1 cellular context compared by ENCODE assay signal in the genomic region with DNA sequence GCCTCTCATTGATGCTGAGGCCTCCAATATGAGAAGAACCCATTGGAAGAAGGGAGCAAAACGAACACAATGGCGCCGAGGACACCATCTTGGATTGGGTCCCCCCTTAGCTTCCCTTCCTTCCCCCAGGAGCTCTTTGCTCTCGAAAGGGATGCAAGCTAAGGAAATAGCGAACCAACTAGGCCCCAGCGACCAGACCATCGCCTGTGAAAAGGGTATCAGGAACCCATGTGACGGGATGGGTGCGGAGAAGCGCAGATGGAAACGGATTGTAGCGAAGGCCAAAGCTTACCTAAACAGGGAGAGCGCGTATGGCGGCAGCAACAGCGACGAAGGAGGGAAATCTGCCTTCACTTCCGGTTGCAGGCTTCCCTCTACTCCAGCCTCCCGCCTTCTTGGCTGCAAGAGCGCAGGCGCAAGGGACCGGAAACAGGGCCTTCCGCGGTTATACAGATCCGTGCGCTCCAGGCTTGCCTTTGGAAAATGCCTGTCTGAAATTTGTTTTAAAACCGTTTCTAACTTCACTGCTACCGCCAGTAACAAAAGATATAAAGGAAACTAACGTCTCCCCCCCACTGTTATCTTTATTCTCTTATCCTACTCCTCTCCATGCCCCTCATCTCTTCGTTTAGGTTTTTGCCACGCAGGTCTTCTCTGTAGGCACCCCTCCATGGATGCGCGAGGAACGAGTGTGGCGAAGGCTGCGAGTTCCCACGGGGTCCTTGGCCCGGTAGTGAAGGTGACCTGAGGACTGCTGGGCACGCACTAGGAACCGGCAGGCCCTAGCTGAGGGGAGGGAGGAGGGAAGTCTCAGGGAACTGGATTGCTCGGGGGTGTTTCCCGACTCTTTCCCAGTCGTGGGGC.
TF ChIP-seq lines count a peak whose summit lies in the region.

A gene (minus strand): TSS at position 346 of the 864 bp plus-strand sequence. CDS start 1,471 bp downstream, outside the sequence.

TF ChIP-seq in K562, 482 proteins besides CTCF, POLR2A, EP300 and RAD21 (continued from another document and continues in another):
- TF ChIP-seq, protein P1, sequence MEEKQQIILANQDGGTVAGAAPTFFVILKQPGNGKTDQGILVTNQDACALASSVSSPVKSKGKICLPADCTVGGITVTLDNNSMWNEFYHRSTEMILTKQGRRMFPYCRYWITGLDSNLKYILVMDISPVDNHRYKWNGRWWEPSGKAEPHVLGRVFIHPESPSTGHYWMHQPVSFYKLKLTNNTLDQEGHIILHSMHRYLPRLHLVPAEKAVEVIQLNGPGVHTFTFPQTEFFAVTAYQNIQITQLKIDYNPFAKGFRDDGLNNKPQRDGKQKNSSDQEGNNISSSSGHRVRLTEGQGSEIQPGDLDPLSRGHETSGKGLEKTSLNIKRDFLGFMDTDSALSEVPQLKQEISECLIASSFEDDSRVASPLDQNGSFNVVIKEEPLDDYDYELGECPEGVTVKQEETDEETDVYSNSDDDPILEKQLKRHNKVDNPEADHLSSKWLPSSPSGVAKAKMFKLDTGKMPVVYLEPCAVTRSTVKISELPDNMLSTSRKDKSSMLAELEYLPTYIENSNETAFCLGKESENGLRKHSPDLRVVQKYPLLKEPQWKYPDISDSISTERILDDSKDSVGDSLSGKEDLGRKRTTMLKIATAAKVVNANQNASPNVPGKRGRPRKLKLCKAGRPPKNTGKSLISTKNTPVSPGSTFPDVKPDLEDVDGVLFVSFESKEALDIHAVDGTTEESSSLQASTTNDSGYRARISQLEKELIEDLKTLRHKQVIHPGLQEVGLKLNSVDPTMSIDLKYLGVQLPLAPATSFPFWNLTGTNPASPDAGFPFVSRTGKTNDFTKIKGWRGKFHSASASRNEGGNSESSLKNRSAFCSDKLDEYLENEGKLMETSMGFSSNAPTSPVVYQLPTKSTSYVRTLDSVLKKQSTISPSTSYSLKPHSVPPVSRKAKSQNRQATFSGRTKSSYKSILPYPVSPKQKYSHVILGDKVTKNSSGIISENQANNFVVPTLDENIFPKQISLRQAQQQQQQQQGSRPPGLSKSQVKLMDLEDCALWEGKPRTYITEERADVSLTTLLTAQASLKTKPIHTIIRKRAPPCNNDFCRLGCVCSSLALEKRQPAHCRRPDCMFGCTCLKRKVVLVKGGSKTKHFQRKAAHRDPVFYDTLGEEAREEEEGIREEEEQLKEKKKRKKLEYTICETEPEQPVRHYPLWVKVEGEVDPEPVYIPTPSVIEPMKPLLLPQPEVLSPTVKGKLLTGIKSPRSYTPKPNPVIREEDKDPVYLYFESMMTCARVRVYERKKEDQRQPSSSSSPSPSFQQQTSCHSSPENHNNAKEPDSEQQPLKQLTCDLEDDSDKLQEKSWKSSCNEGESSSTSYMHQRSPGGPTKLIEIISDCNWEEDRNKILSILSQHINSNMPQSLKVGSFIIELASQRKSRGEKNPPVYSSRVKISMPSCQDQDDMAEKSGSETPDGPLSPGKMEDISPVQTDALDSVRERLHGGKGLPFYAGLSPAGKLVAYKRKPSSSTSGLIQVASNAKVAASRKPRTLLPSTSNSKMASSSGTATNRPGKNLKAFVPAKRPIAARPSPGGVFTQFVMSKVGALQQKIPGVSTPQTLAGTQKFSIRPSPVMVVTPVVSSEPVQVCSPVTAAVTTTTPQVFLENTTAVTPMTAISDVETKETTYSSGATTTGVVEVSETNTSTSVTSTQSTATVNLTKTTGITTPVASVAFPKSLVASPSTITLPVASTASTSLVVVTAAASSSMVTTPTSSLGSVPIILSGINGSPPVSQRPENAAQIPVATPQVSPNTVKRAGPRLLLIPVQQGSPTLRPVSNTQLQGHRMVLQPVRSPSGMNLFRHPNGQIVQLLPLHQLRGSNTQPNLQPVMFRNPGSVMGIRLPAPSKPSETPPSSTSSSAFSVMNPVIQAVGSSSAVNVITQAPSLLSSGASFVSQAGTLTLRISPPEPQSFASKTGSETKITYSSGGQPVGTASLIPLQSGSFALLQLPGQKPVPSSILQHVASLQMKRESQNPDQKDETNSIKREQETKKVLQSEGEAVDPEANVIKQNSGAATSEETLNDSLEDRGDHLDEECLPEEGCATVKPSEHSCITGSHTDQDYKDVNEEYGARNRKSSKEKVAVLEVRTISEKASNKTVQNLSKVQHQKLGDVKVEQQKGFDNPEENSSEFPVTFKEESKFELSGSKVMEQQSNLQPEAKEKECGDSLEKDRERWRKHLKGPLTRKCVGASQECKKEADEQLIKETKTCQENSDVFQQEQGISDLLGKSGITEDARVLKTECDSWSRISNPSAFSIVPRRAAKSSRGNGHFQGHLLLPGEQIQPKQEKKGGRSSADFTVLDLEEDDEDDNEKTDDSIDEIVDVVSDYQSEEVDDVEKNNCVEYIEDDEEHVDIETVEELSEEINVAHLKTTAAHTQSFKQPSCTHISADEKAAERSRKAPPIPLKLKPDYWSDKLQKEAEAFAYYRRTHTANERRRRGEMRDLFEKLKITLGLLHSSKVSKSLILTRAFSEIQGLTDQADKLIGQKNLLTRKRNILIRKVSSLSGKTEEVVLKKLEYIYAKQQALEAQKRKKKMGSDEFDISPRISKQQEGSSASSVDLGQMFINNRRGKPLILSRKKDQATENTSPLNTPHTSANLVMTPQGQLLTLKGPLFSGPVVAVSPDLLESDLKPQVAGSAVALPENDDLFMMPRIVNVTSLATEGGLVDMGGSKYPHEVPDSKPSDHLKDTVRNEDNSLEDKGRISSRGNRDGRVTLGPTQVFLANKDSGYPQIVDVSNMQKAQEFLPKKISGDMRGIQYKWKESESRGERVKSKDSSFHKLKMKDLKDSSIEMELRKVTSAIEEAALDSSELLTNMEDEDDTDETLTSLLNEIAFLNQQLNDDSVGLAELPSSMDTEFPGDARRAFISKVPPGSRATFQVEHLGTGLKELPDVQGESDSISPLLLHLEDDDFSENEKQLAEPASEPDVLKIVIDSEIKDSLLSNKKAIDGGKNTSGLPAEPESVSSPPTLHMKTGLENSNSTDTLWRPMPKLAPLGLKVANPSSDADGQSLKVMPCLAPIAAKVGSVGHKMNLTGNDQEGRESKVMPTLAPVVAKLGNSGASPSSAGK (IDR thresholded peaks at IDR 0.05): peak; percentile 90
- no peak for TF ChIP-seq MCM2 (IDR thresholded peaks at IDR 0.05; ENCODE audit: low read depth)
- TF ChIP-seq KAT8 (IDR thresholded peaks at IDR 0.05; ENCODE audit: low read depth): peak; percentile 30
- peak in 1 of 2 experiments; percentile 44; a peak in 1 of 4 replicates for TF ChIP-seq ETV6 (IDR thresholded peaks at IDR 0.05; ENCODE audit: borderline replicate concordance in 1 of 2, low read depth in 2 of 2, low read length in 1 of 2)
- TF ChIP-seq ETV6 (CRISPR knock-in tag; IDR thresholded peaks at IDR 0.05; ENCODE audit: borderline replicate concordance): no peak
- TF ChIP-seq LARP7 (IDR thresholded peaks at IDR 0.05): peak; percentile 84; the same call in 1 of the 2 replicates
- TF ChIP-seq, protein P2, sequence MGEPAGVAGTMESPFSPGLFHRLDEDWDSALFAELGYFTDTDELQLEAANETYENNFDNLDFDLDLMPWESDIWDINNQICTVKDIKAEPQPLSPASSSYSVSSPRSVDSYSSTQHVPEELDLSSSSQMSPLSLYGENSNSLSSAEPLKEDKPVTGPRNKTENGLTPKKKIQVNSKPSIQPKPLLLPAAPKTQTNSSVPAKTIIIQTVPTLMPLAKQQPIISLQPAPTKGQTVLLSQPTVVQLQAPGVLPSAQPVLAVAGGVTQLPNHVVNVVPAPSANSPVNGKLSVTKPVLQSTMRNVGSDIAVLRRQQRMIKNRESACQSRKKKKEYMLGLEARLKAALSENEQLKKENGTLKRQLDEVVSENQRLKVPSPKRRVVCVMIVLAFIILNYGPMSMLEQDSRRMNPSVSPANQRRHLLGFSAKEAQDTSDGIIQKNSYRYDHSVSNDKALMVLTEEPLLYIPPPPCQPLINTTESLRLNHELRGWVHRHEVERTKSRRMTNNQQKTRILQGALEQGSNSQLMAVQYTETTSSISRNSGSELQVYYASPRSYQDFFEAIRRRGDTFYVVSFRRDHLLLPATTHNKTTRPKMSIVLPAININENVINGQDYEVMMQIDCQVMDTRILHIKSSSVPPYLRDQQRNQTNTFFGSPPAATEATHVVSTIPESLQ (CRISPR knock-in tag; IDR thresholded peaks at IDR 0.05): peak; percentile 97
- 0 out of 2 replicates have a peak, but pooled peaks have one; percentile 16 for TF ChIP-seq ZNF445 (CRISPR knock-in tag; IDR thresholded peaks at IDR 0.05; ENCODE audit: low read depth)
- TF ChIP-seq, protein P3, sequence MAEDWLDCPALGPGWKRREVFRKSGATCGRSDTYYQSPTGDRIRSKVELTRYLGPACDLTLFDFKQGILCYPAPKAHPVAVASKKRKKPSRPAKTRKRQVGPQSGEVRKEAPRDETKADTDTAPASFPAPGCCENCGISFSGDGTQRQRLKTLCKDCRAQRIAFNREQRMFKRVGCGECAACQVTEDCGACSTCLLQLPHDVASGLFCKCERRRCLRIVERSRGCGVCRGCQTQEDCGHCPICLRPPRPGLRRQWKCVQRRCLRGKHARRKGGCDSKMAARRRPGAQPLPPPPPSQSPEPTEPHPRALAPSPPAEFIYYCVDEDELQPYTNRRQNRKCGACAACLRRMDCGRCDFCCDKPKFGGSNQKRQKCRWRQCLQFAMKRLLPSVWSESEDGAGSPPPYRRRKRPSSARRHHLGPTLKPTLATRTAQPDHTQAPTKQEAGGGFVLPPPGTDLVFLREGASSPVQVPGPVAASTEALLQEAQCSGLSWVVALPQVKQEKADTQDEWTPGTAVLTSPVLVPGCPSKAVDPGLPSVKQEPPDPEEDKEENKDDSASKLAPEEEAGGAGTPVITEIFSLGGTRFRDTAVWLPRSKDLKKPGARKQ (CRISPR knock-in tag; IDR thresholded peaks at IDR 0.05): no peak
- peak; percentile 61 to 91 for TF ChIP-seq CSDE1 (IDR thresholded peaks at IDR 0.05)
- TF ChIP-seq C11orf30 (IDR thresholded peaks at IDR 0.05; ENCODE audit: low read depth): peak; percentile 76
- peak; percentile 76 for TF ChIP-seq ZBTB8A (IDR thresholded peaks at IDR 0.05; ENCODE audit: partially characterized antibody)
- peak; percentile 90 for TF ChIP-seq NUFIP1 (IDR thresholded peaks at IDR 0.05; ENCODE audit: partially characterized antibody)
- peak; percentile 86; the same call in 1 of the 2 replicates for TF ChIP-seq NCOA1 (IDR thresholded peaks at IDR 0.05; ENCODE audit: low read depth)
- TF ChIP-seq ZFP36 (IDR thresholded peaks at IDR 0.05; ENCODE audit: low read depth, low read length, partially characterized antibody): no peak
- TF ChIP-seq ZNF24 (IDR thresholded peaks at IDR 0.05): peak; percentile 53
- TF ChIP-seq FOXA1 (IDR thresholded peaks at IDR 0.05; ENCODE audit: borderline replicate concordance): no peak
- TF ChIP-seq BRF1 (IDR thresholded peaks at IDR 0.05; ENCODE audit: borderline replicate concordance, extremely low read depth, insufficient read length): no peak
- TF ChIP-seq ZFX (CRISPR knock-in tag; IDR thresholded peaks at IDR 0.05): peak; percentile 100
- TF ChIP-seq RBM25 (IDR thresholded peaks at IDR 0.05; ENCODE audit: low read depth, low read length, severe bottlenecking): no peak
- TF ChIP-seq ETV1 (tag; conservative IDR thresholded peaks at IDR 0.05; ENCODE audit: low read depth): peak; percentile 98
- no peak for TF ChIP-seq SIX5 (IDR thresholded peaks at IDR 0.05; ENCODE audit: borderline replicate concordance in 1 of 2, insufficient read depth in 1 of 2, low read depth in 1 of 2, low read length in 2 of 2)
- peak; percentile 63 for TF ChIP-seq ZNF263 (CRISPR knock-in tag; IDR thresholded peaks at IDR 0.05; ENCODE audit: borderline replicate concordance)
- TF ChIP-seq STAT5B (CRISPR knock-in tag; IDR thresholded peaks at IDR 0.05): no peak
- TF ChIP-seq CBX5 (IDR thresholded peaks at IDR 0.05; ENCODE audit: borderline replicate concordance, low read depth): no peak
- TF ChIP-seq RNF2 (IDR thresholded peaks at IDR 0.05): peak; percentile 88
- no peak for TF ChIP-seq ZNF184 (CRISPR knock-in tag; IDR thresholded peaks at IDR 0.05)
- TF ChIP-seq RBM22 (IDR thresholded peaks at IDR 0.05; ENCODE audit: low read depth, low read length, poor library complexity, severe bottlenecking): no peak
- TF ChIP-seq NR2C2 (CRISPR knock-in tag; IDR thresholded peaks at IDR 0.05): peak; percentile 83
- peak; percentile 86 for TF ChIP-seq NR2C2 (tag; IDR thresholded peaks at IDR 0.05)
- no peak for TF ChIP-seq IFI16 (CRISPR knock-in tag; IDR thresholded peaks at IDR 0.05)
- peak; percentile 97 for TF ChIP-seq POLR2H (tag; IDR thresholded peaks at IDR 0.05; ENCODE audit: low read depth)
- no peak; the same call in 1 of the 2 replicates for TF ChIP-seq RFX1 (IDR thresholded peaks at IDR 0.05)
- TF ChIP-seq TEAD1 (CRISPR knock-in tag; IDR thresholded peaks at IDR 0.05): peak; percentile 65 to 91
- peak; percentile 41; the same call in 1 of the 2 replicates for TF ChIP-seq MTF1 (CRISPR knock-in tag; IDR thresholded peaks at IDR 0.05; ENCODE audit: borderline replicate concordance)
- TF ChIP-seq FOXP1 (CRISPR knock-in tag; IDR thresholded peaks at IDR 0.05): no peak; the same call in 1 of the 2 replicates
- TF ChIP-seq, protein P4, sequence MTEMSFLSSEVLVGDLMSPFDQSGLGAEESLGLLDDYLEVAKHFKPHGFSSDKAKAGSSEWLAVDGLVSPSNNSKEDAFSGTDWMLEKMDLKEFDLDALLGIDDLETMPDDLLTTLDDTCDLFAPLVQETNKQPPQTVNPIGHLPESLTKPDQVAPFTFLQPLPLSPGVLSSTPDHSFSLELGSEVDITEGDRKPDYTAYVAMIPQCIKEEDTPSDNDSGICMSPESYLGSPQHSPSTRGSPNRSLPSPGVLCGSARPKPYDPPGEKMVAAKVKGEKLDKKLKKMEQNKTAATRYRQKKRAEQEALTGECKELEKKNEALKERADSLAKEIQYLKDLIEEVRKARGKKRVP (CRISPR knock-in tag; IDR thresholded peaks at IDR 0.05): peak; percentile 66
- TF ChIP-seq ZNF354B (CRISPR knock-in tag; IDR thresholded peaks at IDR 0.05): peak; percentile 67
- peak in 1 of 2 experiments; percentile 45; a peak in 1 of 4 replicates for TF ChIP-seq RCOR1 (IDR thresholded peaks at IDR 0.05; ENCODE audit: borderline replicate concordance in 1 of 2, low read depth in 2 of 2, low read length in 2 of 2)
- TF ChIP-seq FOXJ2 (tag; IDR thresholded peaks at IDR 0.05): peak; percentile 29; the same call in 1 of the 2 replicates
- no peak for TF ChIP-seq HDAC6 (IDR thresholded peaks at IDR 0.05; ENCODE audit: low read depth, low read length)
- TF ChIP-seq LCOR (CRISPR knock-in tag; IDR thresholded peaks at IDR 0.05): peak; percentile 93
- TF ChIP-seq ZNF282 (CRISPR knock-in tag; IDR thresholded peaks at IDR 0.05): no peak
- no peak for TF ChIP-seq ILF3 (IDR thresholded peaks at IDR 0.05; ENCODE audit: borderline replicate concordance)
- TF ChIP-seq KLF1 (tag; IDR thresholded peaks at IDR 0.05): peak; percentile 88
- TF ChIP-seq MXI1 (IDR thresholded peaks at IDR 0.05; ENCODE audit: low read depth, low read length): peak; percentile 68
- TF ChIP-seq NCOA6 (IDR thresholded peaks at IDR 0.05): no peak; the same call in 1 of the 2 replicates
- TF ChIP-seq, protein P5, sequence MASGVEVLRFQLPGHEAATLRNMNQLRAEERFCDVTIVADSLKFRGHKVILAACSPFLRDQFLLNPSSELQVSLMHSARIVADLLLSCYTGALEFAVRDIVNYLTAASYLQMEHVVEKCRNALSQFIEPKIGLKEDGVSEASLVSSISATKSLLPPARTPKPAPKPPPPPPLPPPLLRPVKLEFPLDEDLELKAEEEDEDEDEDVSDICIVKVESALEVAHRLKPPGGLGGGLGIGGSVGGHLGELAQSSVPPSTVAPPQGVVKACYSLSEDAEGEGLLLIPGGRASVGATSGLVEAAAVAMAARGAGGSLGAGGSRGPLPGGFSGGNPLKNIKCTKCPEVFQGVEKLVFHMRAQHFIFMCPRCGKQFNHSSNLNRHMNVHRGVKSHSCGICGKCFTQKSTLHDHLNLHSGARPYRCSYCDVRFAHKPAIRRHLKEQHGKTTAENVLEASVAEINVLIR (CRISPR knock-in tag; IDR thresholded peaks at IDR 0.05): peak; percentile 28; the same call in 1 of the 2 replicates
- TF ChIP-seq TFAM (CRISPR knock-in tag; conservative IDR thresholded peaks at IDR 0.05): no peak
- peak; percentile 84; the same call in 1 of the 2 replicates for TF ChIP-seq SAFB (IDR thresholded peaks at IDR 0.05; ENCODE audit: borderline replicate concordance, low read depth, low read length)
